8 cellular contexts compared by ENCODE assay signal in the genomic region with DNA sequence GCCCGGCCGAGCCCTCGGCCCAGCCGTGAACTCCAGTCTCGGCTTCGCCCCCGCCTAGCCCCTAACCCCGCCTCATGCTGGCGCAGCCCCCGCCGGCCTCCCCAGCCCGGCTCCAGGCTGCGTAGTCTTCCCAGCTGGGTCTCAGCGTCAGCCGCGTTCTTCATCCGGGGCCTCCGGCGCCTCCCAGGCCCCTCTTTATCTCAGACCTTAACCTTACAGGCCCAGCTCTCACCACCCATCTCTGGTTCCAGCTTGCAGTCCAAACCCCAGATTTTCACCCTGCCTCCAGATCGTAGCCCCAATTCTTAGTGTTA. TPM values are rescaled to one million over a fixed set of nuclear protein-coding genes. Genes with fewer than 3 reads are reported as not detected.
DNase-seq lines count a peak whose midpoint lies in the region; ATAC-seq and TF ChIP-seq lines count a peak whose summit lies in the region.

A gene with protein sequence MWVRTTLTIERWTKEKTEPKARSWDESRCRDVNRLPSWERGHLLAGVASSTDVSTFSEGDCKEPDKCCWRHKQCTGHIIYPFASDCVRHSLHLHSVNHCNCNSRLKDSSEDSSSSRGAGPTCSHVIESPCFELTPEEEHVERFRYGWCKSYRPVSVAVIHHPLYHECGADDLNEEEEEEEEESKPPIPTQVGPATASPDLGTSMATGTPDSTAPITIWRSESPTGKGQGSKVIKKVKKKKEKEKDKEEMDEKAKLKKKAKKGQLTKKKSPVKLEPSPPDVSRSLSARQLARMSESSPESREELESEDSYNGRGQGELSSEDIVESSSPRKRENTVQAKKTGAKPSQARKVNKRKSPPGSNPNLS (minus strand): TSS at position 166 of the 314 bp plus-strand sequence. CDS start 228 bp downstream, outside the sequence.

- peaks cover 36% of the 10 kb centered on the region for H3K36me3 ChIP-seq in skeletal muscle satellite cell (ENCODE audit: insufficient read depth, low read length)

- peak within 1 kb of the TSS; percentile 80 for H3K4me3 Mint-ChIP-seq in activated CD4-positive, alpha-beta memory T cell treated with anti-CD3 and anti-CD28 coated beads, Interleukin-2, amount 10 ng/mL, durations not matched to agents 7 days and 5 days

- CTCF ChIA-PET in activated CD4-positive, alpha-beta memory T cell treated with anti-CD3 and anti-CD28 coated beads, Interleukin-2, amount 10 ng/mL, durations not matched to agents 7 days and 5 days (lab: Charles Lee): interaction anchor here (0.6 to 2.5 kb wide), 16 partner anchors 8 to 184 kb away, joined by 3 to 34 read pairs (median 4); a partner anchor contains a TSS

- peaks cover 22% of the 10 kb centered on the region for H3K4me1 Mint-ChIP-seq in activated CD4-positive, alpha-beta memory T cell treated with anti-CD3 and anti-CD28 coated beads, Interleukin-2, amount 10 ng/mL, durations not matched to agents 7 days and 5 days

- H3K9me3 Mint-ChIP-seq in activated CD4-positive, alpha-beta memory T cell treated with anti-CD3 and anti-CD28 coated beads, Interleukin-2, amount 10 ng/mL, durations not matched to agents 7 days and 5 days: no peaks in the 10 kb centered on the region

- peak within 1 kb of the TSS; percentile 71 for H3K4me3 ChIP-seq in skeletal muscle satellite cell (ENCODE audit: low read length)

- H3K4me2 ChIP-seq in skeletal muscle satellite cell (ENCODE audit: low read length): peak within 1 kb of the TSS; percentile 90

- H3K36me3 Mint-ChIP-seq in activated CD4-positive, alpha-beta memory T cell treated with anti-CD3 and anti-CD28 coated beads, Interleukin-2, amount 10 ng/mL, durations not matched to agents 7 days and 5 days (ENCODE audit: low read depth): no peaks in the 10 kb centered on the region

- peak within 1 kb of the TSS; percentile 90 for H3K27ac Mint-ChIP-seq in activated CD4-positive, alpha-beta memory T cell treated with anti-CD3 and anti-CD28 coated beads, Interleukin-2, amount 10 ng/mL, durations not matched to agents 7 days and 5 days

- in situ Hi-C loops in GM13977 (cut with MboI; ENCODE audit: low pct_unique_long_range_greater_than_20kb, low sequenced_read_pairs, unreplicated experiment): no loop called here

- H3K9me3 ChIP-seq in skeletal muscle satellite cell (replicated peaks; ENCODE audit: low read length): no peaks in the 10 kb centered on the region

- ATAC-seq in HG02870 (IDR thresholded peaks at IDR 0.05; ENCODE audit: unreplicated experiment): peak; percentile 15

- H3K27me3 ChIP-seq in skeletal muscle satellite cell (ENCODE audit: control insufficient read depth, insufficient read depth, low read length): no peaks in the 10 kb centered on the region

- POLR2A ChIA-PET in activated CD4-positive, alpha-beta memory T cell treated with anti-CD3 and anti-CD28 coated beads, Interleukin-2, amount 10 ng/mL, durations not matched to agents 7 days and 5 days (lab: Charles Lee): interaction anchor here (0.5 to 5.2 kb wide), 16 partner anchors 9 to 239 kb away, joined by 3 to 86 read pairs (median 8); a partner anchor contains a TSS

- H3K4me1 ChIP-seq in skeletal muscle satellite cell (ENCODE audit: control insufficient read depth, insufficient read depth, low read length): peaks cover 27% of the 10 kb centered on the region

- no peak for TF ChIP-seq CTCF in GM13977 (IDR thresholded peaks at IDR 0.05; ENCODE audit: extremely low read depth, insufficient read depth, missing control alignments)

- DNase-seq in GM13977 (ENCODE audit: low spot score): peak; percentile 61
- DNase-seq in activated CD4-positive, alpha-beta memory T cell treated with anti-CD3 and anti-CD28 coated beads, Interleukin-2, amount 10 ng/mL, durations not matched to agents 7 days and 5 days: peak; percentile 47
- DNase-seq in germinal center (ENCODE audit: low spot score): peak; percentile 48
- no peak for DNase-seq in NCI-H1048 (lab: John Stamatoyannopoulos, UW)
- DNase-seq in HT-29 (ENCODE audit: low spot score): no peak
- no peak for DNase-seq in SK-N-DZ (ENCODE audit: low spot score)

- peak within 1 kb of the TSS; percentile 85 for H3K9ac ChIP-seq in skeletal muscle satellite cell (ENCODE audit: low read depth, low read length)

- peaks cover 20% of the 10 kb centered on the region for H3K27me3 Mint-ChIP-seq in activated CD4-positive, alpha-beta memory T cell treated with anti-CD3 and anti-CD28 coated beads, Interleukin-2, amount 10 ng/mL, durations not matched to agents 7 days and 5 days

RNA-seq across cellular contexts. Expression of the gene that starts here (rescaled TPM):
- 1 to 10 TPM; 6.2 to 7.4 TPM for total RNA-seq in activated CD4-positive, alpha-beta memory T cell treated with anti-CD3 and anti-CD28 coated beads, Interleukin-2, amount 10 ng/mL, durations not matched to agents 7 days and 5 days
- total RNA-seq in skeletal muscle satellite cell (2012; rRNA removed): 0.44 and 0.51 TPM in 2 replicates
- 1.7 and 3.8 TPM in 2 replicates for total RNA-seq in HT-29 (2014; rRNA removed; shearing (Covaris generic))
- 7.0 and 13.4 TPM in 2 replicates for polyA plus RNA-seq in SK-N-DZ (2014; cell fraction: cytosol; rRNA removed)
- 35.6 and 40.0 TPM in 2 replicates for polyA plus RNA-seq in SK-N-DZ (2014; cell fraction: nucleus; rRNA removed)

Comparison
In these comparisons a context has a peak if more than half of its experiments do, and no peak if none do; other contexts are left out.
1. DNase-seq: peak in GM13977 (single experiment), activated CD4-positive, alpha-beta memory T cell treated with anti-CD3 and anti-CD28 coated beads, Interleukin-2, amount 10 ng/mL, durations not matched to agents 7 days and 5 days (single experiment) and germinal center (single experiment); none in NCI-H1048 (single experiment), HT-29 (single experiment) and SK-N-DZ (single experiment).